Comparison of ENCODE assay signal across 1 cellular context in the genomic region with DNA sequence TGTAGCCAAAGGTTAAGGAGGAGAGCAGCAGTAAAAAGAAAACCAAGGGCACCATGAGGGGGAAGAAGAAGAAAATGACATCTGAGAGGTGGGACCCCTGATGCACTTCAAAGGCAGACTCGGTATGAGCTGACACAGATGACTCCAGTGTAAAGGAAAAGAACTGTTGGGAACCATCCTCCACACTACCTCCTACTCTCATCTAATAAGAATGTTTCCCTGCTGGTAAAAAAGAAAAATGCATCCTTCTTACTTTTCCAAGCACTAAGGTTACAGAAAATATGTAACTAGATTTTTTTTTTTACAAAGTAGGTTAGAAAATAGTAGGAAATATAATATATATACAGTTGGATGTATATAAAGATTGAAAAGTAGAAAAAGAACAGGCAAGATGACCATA.
TF ChIP-seq lines count a peak whose summit lies in the region.

No MANE protein-coding gene starts in this region.

TF ChIP-seq in WTC11, 78 proteins besides CTCF, POLR2A, EP300 and RAD21:
- TF ChIP-seq FOXK1 (CRISPR knock-in tag; IDR thresholded peaks at IDR 0.05) (no peak), RORB (CRISPR knock-in tag; IDR thresholded peaks at IDR 0.05) (no peak), E2F4 (CRISPR knock-in tag; IDR thresholded peaks at IDR 0.05; ENCODE audit: borderline replicate concordance, low read depth) (no peak)
TF ChIP-seq in WTC11: peak in this region for 0.
